22 cellular contexts compared by ENCODE assay signal in the genomic region with DNA sequence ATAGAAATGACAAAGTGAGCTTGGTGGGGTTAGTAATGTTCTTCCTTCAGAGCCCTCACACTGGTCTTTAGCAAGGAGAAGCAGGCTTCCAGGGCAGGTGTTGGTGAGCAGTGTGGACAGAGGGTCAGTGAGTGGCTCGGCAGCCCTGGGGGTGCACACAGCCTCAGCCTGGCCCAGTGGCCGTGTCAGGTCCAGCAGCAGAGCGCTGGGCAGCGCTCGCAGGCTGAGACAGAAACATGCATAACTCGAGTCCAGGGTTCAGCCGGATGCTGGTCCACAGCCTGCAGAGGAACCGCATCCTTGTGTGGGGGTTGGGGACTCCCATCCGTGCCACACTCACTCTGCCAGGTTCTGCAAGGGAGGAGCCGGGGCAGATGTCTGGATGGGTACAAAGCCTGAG. TPM values are rescaled to one million over a fixed set of nuclear protein-coding genes. Genes with fewer than 3 reads are reported as not detected.
"Had no signal": no experiment of that assay in that cellular context is flagged by ENCODE, and none has a peak within 500 bp of the region (broad histone marks: within the 10 kb centered on the region; RNA-seq: fewer than 3 reads in every experiment).

No MANE protein-coding gene starts in this region.

- H3K4me1 ChIP-seq: left ventricle myocardium inferior, pancreas, suprapubic skin, tibial nerve had no signal

- H3K9me3 ChIP-seq: left ventricle myocardium inferior, pancreas, suprapubic skin, tibial nerve had no signal

- H3K4me3 ChIP-seq: hepatocyte, left ventricle myocardium inferior, pancreas, skin epidermis, suprapubic skin, tibial nerve had no signal

- H2AFZ ChIP-seq: hepatocyte had no signal

- H3K79me2 ChIP-seq: hepatocyte had no signal

- H3K4me2 ChIP-seq: hepatocyte had no signal

- DNase-seq: activated CD4-positive, alpha-beta memory T cell treated with anti-CD3 and anti-CD28 coated beads for 36 hours; activated CD4-positive, alpha-beta T cell treated with anti-CD3 and anti-CD28 coated beads for 48 hours; activated gamma-delta T cell; aorta; brain microvascular endothelial cell; caudate nucleus; dermis blood vessel endothelial cell; effector CD8-positive, alpha-beta T cell; foreskin melanocyte; left ventricle myocardium inferior; naive thymus-derived CD4-positive, alpha-beta T cell; pancreas; stimulated activated CD4-positive, alpha-beta T cell treated with anti-CD3 and anti-CD28 coated beads, Interleukin-1b, Interleukin-23, amount 100 ng/mL, for 48 hours; stimulated activated naive CD8-positive, alpha-beta T cell treated with anti-CD3 and anti-CD28 coated beads, Interleukin-15, amount 100 ng/mL, for 72 hours had no signal

- H3K27ac ChIP-seq: brain microvascular endothelial cell, hepatocyte, left ventricle myocardium inferior, pancreas, skin epidermis, suprapubic skin, tibial nerve had no signal

- ATAC-seq: activated naive CD4-positive, alpha-beta T cell treated with anti-CD3 and anti-CD28 coated beads, Interleukin-2, amount 50 U/mL, for 72 hours; esophagus mucosa; naive thymus-derived CD4-positive, alpha-beta T cell; pancreas; right cardiac atrium; stimulated activated naive CD8-positive, alpha-beta T cell treated with anti-CD3 and anti-CD28 coated beads, Interleukin-15, amount 100 ng/mL, for 72 hours had no signal

- H3K27me3 ChIP-seq: brain microvascular endothelial cell, hepatocyte, pancreas, suprapubic skin, tibial nerve had no signal

RNA-seq across cellular contexts. Expression of gene GRID2IP, which starts 53.2 kb away (rescaled TPM):
- total RNA-seq: dermis blood vessel endothelial cell, left ventricle myocardium inferior, pulmonary artery endothelial cell, tibial nerve had no signal
- polyA plus RNA-seq: naive thymus-derived CD4-positive, alpha-beta T cell had no signal
